13 cellular contexts compared by ENCODE assay signal in genomic region chr12:89235189-89235993, GRCh38.
DNase-seq lines count a peak whose midpoint lies in the region; ATAC-seq and TF ChIP-seq lines count a peak whose summit lies in the region.
"Had no signal": no experiment of that assay in that cellular context is flagged by ENCODE, and none has a peak within 500 bp of the region (broad histone marks: within the 10 kb centered on the region; RNA-seq: fewer than 3 reads in every experiment).

No MANE protein-coding gene starts in this region.

- H3K9me3 ChIP-seq in heart right ventricle (no peaks in the 10 kb centered on the region), esophagus squamous epithelium (no peaks in the 10 kb centered on the region)

- WGBS in heart right ventricle, 2 donors: 35 to 40% methylated on average over 5 of the region's 5 CpGs
- WGBS in esophagus squamous epithelium, 2 donors: 38 to 52% methylated on average over 5 of the region's 5 CpGs

- H3K4me1 Mint-ChIP-seq in effector memory CD8-positive, alpha-beta T cell (ENCODE audit: low read depth in 2 of 2): peaks cover 31 to 48% of the 10 kb centered on the region in 2 donors
- H3K4me1 Mint-ChIP-seq in stimulated activated effector memory CD8-positive, alpha-beta T cell treated with anti-CD3 and anti-CD28 coated beads, Interleukin-12 subunit alpha, Interleukin-12 subunit beta, amount 100 ng/mL, for 72 hours: peaks cover 37% of the 10 kb centered on the region

- peak in 5 of 8 donors; percentile 18 to 76 (median 58) for ATAC-seq in heart right ventricle
- no peak for ATAC-seq in Right ventricle myocardium inferior
- peak; percentile 73 for ATAC-seq in effector memory CD8-positive, alpha-beta T cell (replicated peaks)
- no peak for ATAC-seq in stimulated activated effector memory CD8-positive, alpha-beta T cell treated with anti-CD3 and anti-CD28 coated beads, Interleukin-12 subunit alpha, Interleukin-12 subunit beta, amount 100 ng/mL, for 72 hours
- no peak for ATAC-seq in GM21619 (IDR thresholded peaks at IDR 0.05; ENCODE audit: unreplicated experiment)
- ATAC-seq: GM12878 had no signal

- no peak for TF ChIP-seq POLR2A in esophagus squamous epithelium (IDR thresholded peaks at IDR 0.05)

- H3K4me1 ChIP-seq in heart right ventricle (peaks cover 0 to 60% (median 30%) of the 10 kb centered on the region in 9 donors), esophagus squamous epithelium (peaks cover 0 to 48% (median 17%) of the 10 kb centered on the region in 3 donors)

- intact Hi-C loops in heart right ventricle (cut with DNase I) (loop anchor here in 5 of 10 donors (5.0 to 10.0 kb wide), 2 partner anchors 109 to 112 kb away; no protein-coding TSS in a partner anchor), Right ventricle myocardium inferior (cut with DNase I) (loop anchor here (5.0 kb wide), 1 partner anchor 117 kb away; the partner anchor contains the start of gene DUSP6), esophagus squamous epithelium (cut with DNase I) (no loop called here)

- H3K36me3 Mint-ChIP-seq in effector memory CD8-positive, alpha-beta T cell (ENCODE audit: insufficient read depth): no peaks in the 10 kb centered on the region
- no peaks in the 10 kb centered on the region for H3K36me3 Mint-ChIP-seq in stimulated activated effector memory CD8-positive, alpha-beta T cell treated with anti-CD3 and anti-CD28 coated beads, Interleukin-12 subunit alpha, Interleukin-12 subunit beta, amount 100 ng/mL, for 72 hours

- H3K27ac Mint-ChIP-seq in effector memory CD8-positive, alpha-beta T cell: peak overlapping the region; percentile 18 to 39
- peak overlapping the region; percentile 40 for H3K27ac Mint-ChIP-seq in stimulated activated effector memory CD8-positive, alpha-beta T cell treated with anti-CD3 and anti-CD28 coated beads, Interleukin-12 subunit alpha, Interleukin-12 subunit beta, amount 100 ng/mL, for 72 hours
- H3K27ac Mint-ChIP-seq: endodermal cell had no signal

- TF ChIP-seq CTCF in heart right ventricle (IDR thresholded peaks at IDR 0.05) (peak in 1 of 9 donors; percentile 8), esophagus squamous epithelium (IDR thresholded peaks at IDR 0.05) (no peak)

- H3K27me3 ChIP-seq in heart right ventricle: no peaks in the 10 kb centered on the region
- no peaks in the 10 kb centered on the region for H3K27me3 ChIP-seq in esophagus squamous epithelium

- H3K36me3 ChIP-seq in heart right ventricle (no peaks in the 10 kb centered on the region), esophagus squamous epithelium (no peaks in the 10 kb centered on the region)

- peak overlapping the region; percentile 54 to 77 for H3K4me3 Mint-ChIP-seq in effector memory CD8-positive, alpha-beta T cell
- H3K4me3 Mint-ChIP-seq in stimulated activated effector memory CD8-positive, alpha-beta T cell treated with anti-CD3 and anti-CD28 coated beads, Interleukin-12 subunit alpha, Interleukin-12 subunit beta, amount 100 ng/mL, for 72 hours: peak overlapping the region; percentile 16
- H3K4me3 Mint-ChIP-seq: endodermal cell, neural crest cell had no signal

- peaks cover 0 to 11% of the 10 kb centered on the region in 2 donors for H3K9me3 Mint-ChIP-seq in effector memory CD8-positive, alpha-beta T cell
- H3K9me3 Mint-ChIP-seq in stimulated activated effector memory CD8-positive, alpha-beta T cell treated with anti-CD3 and anti-CD28 coated beads, Interleukin-12 subunit alpha, Interleukin-12 subunit beta, amount 100 ng/mL, for 72 hours: peaks cover 12% of the 10 kb centered on the region
- H3K9me3 Mint-ChIP-seq: endodermal cell had no signal

- DNase-seq in heart right ventricle (no peak), Right ventricle myocardium inferior (ENCODE audit: missing footprints) (no peak), OCI-M1 (lab: John Stamatoyannopoulos, UW) (peak; percentile 64), NCI-H2171 (lab: John Stamatoyannopoulos, UW) (no peak), esophagus squamous epithelium (lab: John Stamatoyannopoulos, UW) (no peak)
- no peak for DNase-seq in effector memory CD8-positive, alpha-beta T cell
- no peak for DNase-seq in stimulated activated effector memory CD8-positive, alpha-beta T cell treated with anti-CD3 and anti-CD28 coated beads, Interleukin-12 subunit alpha, Interleukin-12 subunit beta, amount 100 ng/mL, for 72 hours (ENCODE audit: low spot score in 2 of 2)
- DNase-seq: COR-L47, endodermal cell, NCI-H187 treated with DMSO at 0.1 percent for 48 hours had no signal

- H3K4me3 ChIP-seq in heart right ventricle (no peak overlapping the region), esophagus squamous epithelium (no peak overlapping the region)
- H3K4me3 ChIP-seq: GM12878 had no signal

- no peaks in the 10 kb centered on the region for H3K27me3 Mint-ChIP-seq in effector memory CD8-positive, alpha-beta T cell

- peak overlapping the region in 4 of 10 donors; percentile 36 to 68 (median 60) for H3K27ac ChIP-seq in heart right ventricle
- peak overlapping the region in 1 of 4 donors; percentile 9 for H3K27ac ChIP-seq in esophagus squamous epithelium

Comparison
In these comparisons a context has a peak if more than half of its experiments do, and no peak if none do; other contexts are left out.
1. ATAC-seq: peak in heart right ventricle (5 of 8) and effector memory CD8-positive, alpha-beta T cell (single experiment); none in Right ventricle myocardium inferior (single experiment), stimulated activated effector memory CD8-positive, alpha-beta T cell treated with anti-CD3 and anti-CD28 coated beads, Interleukin-12 subunit alpha, Interleukin-12 subunit beta, amount 100 ng/mL, for 72 hours (single experiment) and GM21619 (single experiment).